8 cellular contexts compared by ENCODE assay signal in genomic region chr5:131263648-131264452, GRCh38. TPM values are rescaled to one million over a fixed set of nuclear protein-coding genes. Genes with fewer than 3 reads are reported as not detected.
A peak's percentile ranks its signal among the peaks of the same experiment; 100 is the strongest.
DNase-seq lines count a peak whose midpoint lies in the region; ATAC-seq, FAIRE-seq and TF ChIP-seq lines count a peak whose summit lies in the region.

CDC42SE2 (plus strand) TSS chr5:131264053; CDS start chr5:131359494, 95,441 bp downstream.

- no peak within 1 kb of the TSS; the same call in 1 of the 2 replicates for H3K4ac ChIP-seq in H9 (ENCODE audit: low read depth, low read length)

- H3K14ac ChIP-seq in H9 (ENCODE audit: insufficient read depth, low read length) = peak within 1 kb of the TSS; percentile 96

- H3K27ac Mint-ChIP-seq in H9 = peak within 1 kb of the TSS; percentile 95 to 98 (median 97); a peak in 6 of 7 replicates
- peak within 1 kb of the TSS; percentile 89 for H3K27ac Mint-ChIP-seq in activated naive CD8-positive, alpha-beta T cell treated with anti-CD3 and anti-CD28 coated beads, Interleukin-2, amount 10 ng/mL, durations not matched to agents 7 days and 5 days

- peak within 1 kb of the TSS; percentile 77 for H3K9ac ChIP-seq in H9 (ENCODE audit: extremely low read depth, insufficient read length, low read length)
- H3K9ac ChIP-seq in MM.1S (ENCODE audit: low read length) = peak within 1 kb of the TSS; percentile 85

- H4K20me1 ChIP-seq in H9 (ENCODE audit: control insufficient read depth, insufficient read depth, insufficient read length) = no peaks in the 10 kb centered on the region
- no peaks in the 10 kb centered on the region; the same call in 1 of the 2 replicates for H4K20me1 ChIP-seq in MM.1S (ENCODE audit: insufficient read depth, low read length)

- FAIRE-seq in pancreas (lab: Jason Lieb, UNC) = no peak

- peak within 1 kb of the TSS; percentile 91 for H3K18ac ChIP-seq in H9 (ENCODE audit: insufficient read length, low read depth, low read length)

- peak; percentile 96 for ATAC-seq in SK-N-SH treated with all-trans-retinoic acid at 6 μM for 48 hours
- peak; percentile 86 for ATAC-seq in activated naive CD8-positive, alpha-beta T cell treated with anti-CD3 and anti-CD28 coated beads, Interleukin-2, amount 10 ng/mL, durations not matched to agents 7 days and 5 days (ENCODE audit: low read depth)
- ATAC-seq in pancreas = peak; percentile 90 to 95 (median 94)

- intact Hi-C loops in head of caudate nucleus (cut with DNase I) (loop anchor here (2.0 to 10.0 kb wide), 2 partner anchors 93 to 131 kb away; partner anchors contain the start of gene LYRM7), pancreas (cut with DNase I) (no loop called here), thyroid gland (cut with DNase I) (no loop called here)

- no peak within 1 kb of the TSS for H2BK15ac ChIP-seq in H9 (ENCODE audit: low read depth, low read length)

- H2AFZ ChIP-seq in H9 (ENCODE audit: low read length) (peak within 1 kb of the TSS; percentile 41), MM.1S (ENCODE audit: low read length) (peak within 1 kb of the TSS; percentile 78)

- H4K91ac ChIP-seq in H9 (ENCODE audit: insufficient read length, low read depth, low read length) = no peak within 1 kb of the TSS

- no peak within 1 kb of the TSS for H2BK120ac ChIP-seq in H9 (ENCODE audit: low read depth, low read length, poor library complexity, severe bottlenecking)

- no peak for TF ChIP-seq CTCF in H9 (conservative IDR thresholded peaks at IDR 0.05)
- TF ChIP-seq CTCF in MM.1S (IDR thresholded peaks at IDR 0.05; ENCODE audit: low read length) = no peak
- TF ChIP-seq CTCF in pancreas (IDR thresholded peaks at IDR 0.05) = no peak
- no peak for TF ChIP-seq CTCF in thyroid gland (IDR thresholded peaks at IDR 0.05)

- H3K27ac ChIP-seq in H9 (ENCODE audit: insufficient read length, low read depth, low read length) (peak within 1 kb of the TSS; percentile 41), MM.1S (ENCODE audit: low read length) (peak within 1 kb of the TSS; percentile 89), pancreas (peak within 1 kb of the TSS; percentile 86 to 94 (median 92)), thyroid gland (peak within 1 kb of the TSS; percentile 87 to 95 (median 91))

- no peak within 1 kb of the TSS for H2AK5ac ChIP-seq in H9 (ENCODE audit: insufficient read length, low read length)

- H3T11ph ChIP-seq in H9 (ENCODE audit: low read length) = no peak within 1 kb of the TSS

- H3K4me1 ChIP-seq in H9 (ENCODE audit: insufficient read depth, low read length) (no peaks in the 10 kb centered on the region), MM.1S (ENCODE audit: low read length) (peaks cover 14% of the 10 kb centered on the region), pancreas (peaks cover 5 to 12% (median 7%) of the 10 kb centered on the region in 3 donors), thyroid gland (peaks cover 6 to 19% of the 10 kb centered on the region in 2 donors)

- H3K27me3 ChIP-seq in H9 (ENCODE audit: insufficient read depth, low read length) = no peaks in the 10 kb centered on the region
- no peaks in the 10 kb centered on the region for H3K27me3 ChIP-seq in MM.1S (replicated peaks; ENCODE audit: insufficient read depth, low read length)
- H3K27me3 ChIP-seq in pancreas = no peaks in the 10 kb centered on the region
- H3K27me3 ChIP-seq in thyroid gland = no peaks in the 10 kb centered on the region

- H2BK5ac ChIP-seq in H9 (ENCODE audit: insufficient read length, low read length) = no peak within 1 kb of the TSS

- peaks cover 26% of the 10 kb centered on the region for H3F3A ChIP-seq in MM.1S (ENCODE audit: insufficient read depth, low read length)

- no peaks in the 10 kb centered on the region for H3K27me3 Mint-ChIP-seq in H9 (ENCODE audit: low read depth)
- no peaks in the 10 kb centered on the region for H3K27me3 Mint-ChIP-seq in activated naive CD8-positive, alpha-beta T cell treated with anti-CD3 and anti-CD28 coated beads, Interleukin-2, amount 10 ng/mL, durations not matched to agents 7 days and 5 days

- H3K36me3 Mint-ChIP-seq in H9 (ENCODE audit: insufficient read depth in 1 of 3, low read depth in 3 of 3) = peaks cover 2 to 4% (median 2%) of the 10 kb centered on the region in 3 experiments; a peak in 4 of 7 replicates
- H3K36me3 Mint-ChIP-seq in activated naive CD8-positive, alpha-beta T cell treated with anti-CD3 and anti-CD28 coated beads, Interleukin-2, amount 10 ng/mL, durations not matched to agents 7 days and 5 days = peaks cover 29% of the 10 kb centered on the region

- peaks cover 14 to 16% of the 10 kb centered on the region in 2 experiments for H3K4me1 Mint-ChIP-seq in H9
- peaks cover 38% of the 10 kb centered on the region for H3K4me1 Mint-ChIP-seq in activated naive CD8-positive, alpha-beta T cell treated with anti-CD3 and anti-CD28 coated beads, Interleukin-2, amount 10 ng/mL, durations not matched to agents 7 days and 5 days

- no peak within 1 kb of the TSS for H3K56ac ChIP-seq in H9 (ENCODE audit: insufficient read length, low read depth, low read length)

- no peak within 1 kb of the TSS for H2BK12ac ChIP-seq in H9 (ENCODE audit: insufficient read length, low read depth, low read length)

- H3K4me3 ChIP-seq in MM.1S (ENCODE audit: low read length) (peak within 1 kb of the TSS; percentile 85), pancreas (peak within 1 kb of the TSS; percentile 53 to 97 (median 95)), thyroid gland (replicated peaks in 1 of 3) (peak within 1 kb of the TSS; percentile 90 to 99 (median 97))

- H4K5ac ChIP-seq in H9 (ENCODE audit: insufficient read length, low read depth, low read length) = no peak within 1 kb of the TSS

- no peaks in the 10 kb centered on the region for H3K9me3 ChIP-seq in H9 (ENCODE audit: control insufficient read depth, low read depth, low read length)
- no peaks in the 10 kb centered on the region for H3K9me3 ChIP-seq in MM.1S (replicated peaks; ENCODE audit: insufficient read depth, low read length)
- H3K9me3 ChIP-seq in pancreas = no peaks in the 10 kb centered on the region
- no peaks in the 10 kb centered on the region for H3K9me3 ChIP-seq in thyroid gland

- POLR2A ChIA-PET in activated naive CD8-positive, alpha-beta T cell treated with anti-CD3 and anti-CD28 coated beads, Interleukin-2, amount 10 ng/mL, durations not matched to agents 7 days and 5 days (lab: Charles Lee) = interaction anchor here (0.7 to 6.0 kb wide), 33 partner anchors 9 to 756 kb away, joined by 3 to 116 read pairs (median 6); partner anchors contain the start of gene HINT1

- no peaks in the 10 kb centered on the region for H3K79me1 ChIP-seq in H9 (ENCODE audit: insufficient read depth, low read depth, low read length, poor library complexity, severe bottlenecking)

- no CpG with 5 or more reads among the region's 97 CpGs for WGBS in H9 (ENCODE audit: extremely low coverage, insufficient read length, low lambda C conversion rate)
- WGBS in pancreas, 2 donors = 0% methylated on average over 71 to 97 of the region's 97 CpGs
- WGBS in thyroid gland, 2 donors = 0% methylated on average over 25 to 27 of the region's 97 CpGs

- H3K23ac ChIP-seq in H9 (ENCODE audit: insufficient read length, low read depth, low read length) = no peak within 1 kb of the TSS

- H4K8ac ChIP-seq in H9 (replicated peaks; ENCODE audit: insufficient read length, low read depth, low read length) = no peak within 1 kb of the TSS

- no peaks in the 10 kb centered on the region for H3K9me2 ChIP-seq in MM.1S (replicated peaks; ENCODE audit: insufficient read depth, low read length)

- peak; percentile 93 to 99 for TF ChIP-seq POLR2A in thyroid gland (IDR thresholded peaks at IDR 0.05)

- H3K23me2 ChIP-seq in H9 (ENCODE audit: insufficient read length, low read depth, low read length, poor library complexity, severe bottlenecking) = no peaks in the 10 kb centered on the region

- H3K79me2 ChIP-seq in H9 (ENCODE audit: insufficient read depth, low read length) = peaks cover under 1% of the 10 kb centered on the region; the same call in 1 of the 2 replicates
- H3K79me2 ChIP-seq in MM.1S (ENCODE audit: low read length) = peaks cover 48% of the 10 kb centered on the region

- peaks cover 4% of the 10 kb centered on the region; the same call in 1 of the 2 replicates for H3K36me3 ChIP-seq in MM.1S (replicated peaks; ENCODE audit: insufficient read depth, low read length)
- no peaks in the 10 kb centered on the region for H3K36me3 ChIP-seq in pancreas
- H3K36me3 ChIP-seq in thyroid gland = no peaks in the 10 kb centered on the region

- H3K9me3 Mint-ChIP-seq in H9 = peaks cover 0 to 3% of the 10 kb centered on the region in 2 experiments; a peak in 3 of 5 replicates
- no peaks in the 10 kb centered on the region for H3K9me3 Mint-ChIP-seq in activated naive CD8-positive, alpha-beta T cell treated with anti-CD3 and anti-CD28 coated beads, Interleukin-2, amount 10 ng/mL, durations not matched to agents 7 days and 5 days

- peak within 1 kb of the TSS; percentile 73 for H3K4me2 ChIP-seq in H9 (ENCODE audit: insufficient read depth, insufficient read length, low read length)
- peak within 1 kb of the TSS; percentile 95 for H3K4me2 ChIP-seq in MM.1S (ENCODE audit: low read depth, low read length)

- DNase-seq in GM03348 (ENCODE audit: low spot score) (peak; percentile 98), H9 (peak; percentile 89), MM.1S (peak; percentile 91), head of caudate nucleus (peak; percentile 52 to 94 (median 86)), pancreas (peak; percentile 81 to 93 (median 86)), thyroid gland (peak; percentile 85 to 86)
- peak; percentile 96 for DNase-seq in activated naive CD8-positive, alpha-beta T cell treated with anti-CD3 and anti-CD28 coated beads, Interleukin-2, amount 10 ng/mL, durations not matched to agents 7 days and 5 days

- H2BK20ac ChIP-seq in H9 (ENCODE audit: low read depth, low read length, poor library complexity, severe bottlenecking) = no peak within 1 kb of the TSS

- peak within 1 kb of the TSS; percentile 94 to 98 for H3K4me3 Mint-ChIP-seq in H9
- H3K4me3 Mint-ChIP-seq in activated naive CD8-positive, alpha-beta T cell treated with anti-CD3 and anti-CD28 coated beads, Interleukin-2, amount 10 ng/mL, durations not matched to agents 7 days and 5 days = peak within 1 kb of the TSS; percentile 90

TF ChIP-seq in SK-N-SH treated with all-trans-retinoic acid at 6 μM for 48 hours, 23 proteins besides CTCF, POLR2A, EP300 and RAD21 (continues in another document):
- TF ChIP-seq ISL1 (CRISPR knock-in tag; IDR thresholded peaks at IDR 0.05) = no peak

RNA-seq across cellular contexts. Expression of gene CDC42SE2, which starts in this region (rescaled TPM):
- 22.2 and 23.2 TPM in 2 replicates for total RNA-seq in H9 (2021)
- total RNA-seq in activated naive CD8-positive, alpha-beta T cell treated with anti-CD3 and anti-CD28 coated beads, Interleukin-2, amount 10 ng/mL, durations not matched to agents 7 days and 5 days = 100 to 1,000 TPM; 193 to 199 TPM
- 10 to 100 TPM; 16.5 to 30.5 (median 22.3) TPM for total RNA-seq in pancreas
- polyA plus RNA-seq in pancreas = 10 to 100 TPM; 10.7 to 20.5 TPM
- 10 to 100 TPM; 74.9 to 92.5 (median 83.8) TPM for total RNA-seq in thyroid gland

Comparison
In these comparisons a context has a peak if more than half of its experiments do, and no peak if none do; other contexts are left out.
1. Peak in every context shown above with its lines: DNase-seq, ATAC-seq, H3K4me3 ChIP-seq and H3K27ac ChIP-seq.
2. H3K27ac ChIP-seq: peak in every context shown above with its lines; median percentile 92 in pancreas; 91 in thyroid gland; 89 in MM.1S; 41 in H9.